8 cellular contexts compared by ENCODE assay signal in the genomic region with DNA sequence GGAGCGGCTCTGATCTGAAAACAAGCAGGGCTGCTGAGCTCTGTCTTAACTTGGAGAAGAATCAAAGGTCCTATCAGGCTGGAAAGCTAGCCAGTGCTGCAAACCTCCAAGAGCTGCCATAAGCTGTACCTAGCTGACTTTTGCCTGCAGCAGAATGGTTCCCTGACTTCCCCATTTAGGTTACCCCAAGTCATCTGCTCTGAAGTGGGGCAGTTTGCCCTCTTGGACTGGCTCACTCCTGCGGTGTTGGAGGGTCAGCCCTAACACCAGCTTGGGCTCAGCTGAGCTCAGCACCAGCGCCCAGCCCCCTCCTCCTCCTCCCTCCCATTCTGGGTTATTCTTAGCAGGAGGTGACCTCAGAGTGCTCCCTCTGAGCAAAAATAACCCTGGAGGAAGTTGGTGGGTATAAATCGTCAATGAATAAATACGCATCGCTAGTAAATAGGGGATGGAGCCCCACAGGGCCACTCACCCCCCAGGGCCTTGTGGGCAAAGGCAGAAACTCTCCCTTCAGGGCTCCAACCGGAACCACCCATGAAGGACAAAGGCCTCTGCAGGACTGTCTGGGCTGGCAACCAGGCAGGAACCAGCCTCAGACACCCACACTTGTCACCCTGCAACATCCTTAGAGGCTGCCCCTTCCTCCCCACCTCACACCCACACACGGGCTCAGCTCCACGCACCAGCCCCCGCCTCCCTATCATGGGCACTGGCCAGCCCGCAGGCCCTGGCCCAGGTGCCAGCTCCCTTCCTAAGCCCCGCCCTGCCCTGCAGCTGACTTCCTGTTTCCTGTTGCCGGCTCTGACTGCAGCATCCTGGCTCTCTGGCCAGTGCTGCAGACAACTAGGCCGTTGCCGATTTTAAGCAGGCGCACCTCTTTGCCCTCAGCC. TPM values are rescaled to one million over a fixed set of nuclear protein-coding genes. Genes with fewer than 3 reads are reported as not detected.
A peak's percentile ranks its signal among the peaks of the same experiment; 100 is the strongest.
DNase-seq lines count a peak whose midpoint lies in the region; ATAC-seq, FAIRE-seq and TF ChIP-seq lines count a peak whose summit lies in the region.

No MANE protein-coding gene starts in this region.

- H3K9me3 ChIP-seq in H1 (ENCODE audit: insufficient read depth in 2 of 2, low read depth in 1 of 2, low read length in 1 of 2) (no peaks in the 10 kb centered on the region), subcutaneous abdominal adipose tissue (ENCODE audit: control insufficient read depth in 5 of 5, low read length in 5 of 5) (no peaks in the 10 kb centered on the region)
- H3K9me3 ChIP-seq in naive thymus-derived CD4-positive, alpha-beta T cell (ENCODE audit: control insufficient read depth in 2 of 3, low read length in 3 of 3), result no peaks in the 10 kb centered on the region

- peak; percentile 83 for ATAC-seq in GM18498 (IDR thresholded peaks at IDR 0.05; ENCODE audit: unreplicated experiment)
- peak; percentile 89 for ATAC-seq in naive thymus-derived CD4-positive, alpha-beta T cell

- in situ Hi-C loops in ACHN (cut with HindIII; ENCODE audit: low pct_ligation_motif_present, low pct_unique_long_range_greater_than_20kb, low sequenced_read_pairs), result no loop called here

- no peaks in the 10 kb centered on the region for H4K20me1 ChIP-seq in H1 (replicated peaks in 1 of 2; ENCODE audit: control insufficient read depth in 1 of 2, insufficient read depth in 2 of 2, low read length in 2 of 2)

- no peak for TF ChIP-seq RAD21 in H1 (IDR thresholded peaks at IDR 0.05 in 1 of 2, conservative IDR thresholded peaks at IDR 0.05 in 1 of 2; ENCODE audit: low read depth in 2 of 2, low read length in 2 of 2)

- POLR2A ChIA-PET in HEK293T (lab: Yijun Ruan, JAX), result no interaction called here
- POLR2A ChIA-PET in activated CD4-positive, alpha-beta memory T cell treated with anti-CD3 and anti-CD28 coated beads, Interleukin-2, amount 10 ng/mL, durations not matched to agents 7 days and 5 days (lab: Charles Lee), result interaction anchor here (0.9 to 4.4 kb wide), 18 partner anchors 9 to 266 kb away, joined by 3 to 58 read pairs (median 6); a partner anchor contains a TSS
- POLR2A ChIA-PET in H1 (lab: Charles Lee; ENCODE audit: partially characterized antibody), result interaction anchor here (0.6 to 1.5 kb wide), 4 partner anchors 17 to 64 kb away, joined by 3 read pairs; no protein-coding TSS in a partner anchor
- POLR2A ChIA-PET in naive thymus-derived CD4-positive, alpha-beta T cell (lab: Charles Lee), result interaction anchor here (0.6 to 12.4 kb wide), 22 partner anchors 9 to 1881 kb away, joined by 3 to 287 read pairs (median 5); no protein-coding TSS in a partner anchor

- no peak overlapping the region for H3K23ac ChIP-seq in H1 (ENCODE audit: insufficient read length)

- H2BK20ac ChIP-seq in H1 (ENCODE audit: low read length), result no peak overlapping the region

- no peak for TF ChIP-seq EP300 in H1 (IDR thresholded peaks at IDR 0.05; ENCODE audit: borderline replicate concordance in 1 of 2, low read depth in 2 of 2, low read length in 2 of 2)

- WGBS in H1 (ENCODE audit: extremely low coverage in 1 of 2, insufficient coverage in 1 of 2, insufficient read length in 1 of 2, insufficient replicate concordance in 2 of 2, low coverage in 1 of 2, low lambda C conversion rate in 2 of 2, missing lambda C conversion rate in 1 of 2), 2 experiments, result 88% methylated on average over 15 of the region's 16 CpGs; no CpG with 5 or more reads in 1 of the 2 experiments

- H4K5ac ChIP-seq in H1 (ENCODE audit: insufficient read length, low read depth, low read length), result no peak overlapping the region

- peaks cover 38% of the 10 kb centered on the region for H3K4me1 Mint-ChIP-seq in activated CD4-positive, alpha-beta memory T cell treated with anti-CD3 and anti-CD28 coated beads, Interleukin-2, amount 10 ng/mL, durations not matched to agents 7 days and 5 days
- peaks cover 39 to 75% (median 55%) of the 10 kb centered on the region in 7 donors for H3K4me1 Mint-ChIP-seq in naive thymus-derived CD4-positive, alpha-beta T cell

- no peak overlapping the region for H3K27ac ChIP-seq in H1 (ENCODE audit: low read depth, low read length)
- peak overlapping the region; percentile 81 for H3K27ac ChIP-seq in naive thymus-derived CD4-positive, alpha-beta T cell (ENCODE audit: low read depth, low read length)
- H3K27ac ChIP-seq in subcutaneous abdominal adipose tissue (ENCODE audit: low read depth, low read length), result peak overlapping the region; percentile 41

- CTCF ChIA-PET in HEK293T (lab: Yijun Ruan, JAX), result no interaction called here
- CTCF ChIA-PET in activated CD4-positive, alpha-beta memory T cell treated with anti-CD3 and anti-CD28 coated beads, Interleukin-2, amount 10 ng/mL, durations not matched to agents 7 days and 5 days (lab: Charles Lee), result interaction anchor here (0.8 to 4.7 kb wide), 10 partner anchors 9 to 82 kb away, joined by 3 to 30 read pairs (median 5); no protein-coding TSS in a partner anchor
- CTCF ChIA-PET in H1 (lab: Charles Lee; ENCODE audit: partially characterized antibody), result interaction anchor here (0.5 to 4.7 kb wide), 10 partner anchors 9 to 67 kb away, joined by 3 to 24 read pairs (median 4); no protein-coding TSS in a partner anchor
- CTCF ChIA-PET in naive thymus-derived CD4-positive, alpha-beta T cell (lab: Charles Lee), result interaction anchor here (0.9 to 3.8 kb wide), 8 partner anchors 9 to 25 kb away, joined by 3 to 22 read pairs (median 13); no protein-coding TSS in a partner anchor

- H2AK5ac ChIP-seq in H1 (ENCODE audit: low read depth, low read length), result no peak overlapping the region

- peak overlapping the region; percentile 71; the same call in 1 of the 2 replicates for H2BK12ac ChIP-seq in H1 (ENCODE audit: low read depth, low read length)

- H3K23me2 ChIP-seq in H1 (ENCODE audit: low read depth, low read length), result no peaks in the 10 kb centered on the region

- H3K9ac ChIP-seq in H1 (replicated peaks in 1 of 4; ENCODE audit: extremely low read depth in 1 of 4, low read depth in 3 of 4, low read length in 3 of 4), result no peak overlapping the region
- peak overlapping the region in 2 of 5 donors; percentile 3 to 13 for H3K9ac ChIP-seq in subcutaneous abdominal adipose tissue (ENCODE audit: low read length in 5 of 5)

- no peaks in the 10 kb centered on the region for H3K9me3 Mint-ChIP-seq in activated CD4-positive, alpha-beta memory T cell treated with anti-CD3 and anti-CD28 coated beads, Interleukin-2, amount 10 ng/mL, durations not matched to agents 7 days and 5 days
- no peaks in the 10 kb centered on the region for H3K9me3 Mint-ChIP-seq in naive thymus-derived CD4-positive, alpha-beta T cell

- no peaks in the 10 kb centered on the region for H3K79me2 ChIP-seq in H1 (ENCODE audit: control insufficient read depth in 1 of 2, insufficient read depth in 2 of 2, low read length in 2 of 2)

- H4K8ac ChIP-seq in H1 (ENCODE audit: extremely low read depth, insufficient read depth, low read length), result peak overlapping the region; percentile 7; the same call in 1 of the 2 replicates

- H3K4me3 ChIP-seq in H1 (ENCODE audit: extremely low read depth in 1 of 4, insufficient read depth in 2 of 4, low read depth in 3 of 4, low read length in 4 of 4), result no peak overlapping the region
- H3K4me3 ChIP-seq in naive thymus-derived CD4-positive, alpha-beta T cell (ENCODE audit: low read length), result peak overlapping the region; percentile 46
- peak overlapping the region; percentile 4 to 33 (median 20) for H3K4me3 ChIP-seq in subcutaneous abdominal adipose tissue (ENCODE audit: low read depth in 1 of 5, low read length in 5 of 5)

- FAIRE-seq in H1 (lab: Jason Lieb, UNC), result no peak

- H3K27ac Mint-ChIP-seq in activated CD4-positive, alpha-beta memory T cell treated with anti-CD3 and anti-CD28 coated beads, Interleukin-2, amount 10 ng/mL, durations not matched to agents 7 days and 5 days, result peak overlapping the region; percentile 94
- peak overlapping the region; percentile 90 to 99 (median 97) for H3K27ac Mint-ChIP-seq in naive thymus-derived CD4-positive, alpha-beta T cell

- H3K14ac ChIP-seq in H1 (ENCODE audit: insufficient read length), result no peak overlapping the region

- H3K4me1 ChIP-seq in H1 (replicated peaks in 1 of 4; ENCODE audit: control insufficient read depth in 3 of 4, insufficient read depth in 4 of 4, low read length in 3 of 4) (peaks cover 0 to 13% (median 8%) of the 10 kb centered on the region in 4 experiments; a peak in 5 of 7 replicates), subcutaneous abdominal adipose tissue (ENCODE audit: control insufficient read depth in 5 of 5, insufficient read depth in 5 of 5, low read length in 5 of 5) (peaks cover 10 to 52% (median 45%) of the 10 kb centered on the region in 5 donors)
- peaks cover 31 to 61% of the 10 kb centered on the region in 2 donors for H3K4me1 ChIP-seq in naive thymus-derived CD4-positive, alpha-beta T cell (ENCODE audit: control insufficient read depth in 2 of 2, insufficient read depth in 2 of 2, low read length in 2 of 2)

- H3K27me3 ChIP-seq in H1 (replicated peaks in 1 of 4; ENCODE audit: control insufficient read depth in 3 of 4, extremely low read depth in 1 of 4, insufficient read depth in 3 of 4, low read length in 3 of 4) (no peaks in the 10 kb centered on the region), subcutaneous abdominal adipose tissue (ENCODE audit: control insufficient read depth in 5 of 5, insufficient read depth in 4 of 5, low read length in 5 of 5) (no peaks in the 10 kb centered on the region)
- no peaks in the 10 kb centered on the region for H3K27me3 ChIP-seq in naive thymus-derived CD4-positive, alpha-beta T cell (ENCODE audit: control insufficient read depth in 2 of 2, insufficient read depth in 2 of 2, low read length in 2 of 2)

- H2BK5ac ChIP-seq in H1 (ENCODE audit: low read depth, low read length), result peak overlapping the region; percentile 66; the same call in 1 of the 2 replicates

- H2AFZ ChIP-seq in H1 (ENCODE audit: low read length), result no peak overlapping the region

- H3K36me3 ChIP-seq in H1 (ENCODE audit: control insufficient read depth in 2 of 4, insufficient read depth in 4 of 4, low read length in 3 of 4), result no peaks in the 10 kb centered on the region
- H3K36me3 ChIP-seq in naive thymus-derived CD4-positive, alpha-beta T cell (ENCODE audit: control insufficient read depth in 2 of 3, insufficient read depth in 3 of 3, low read length in 3 of 3), result peaks cover 0 to 19% (median 0%) of the 10 kb centered on the region in 3 experiments
- H3K36me3 ChIP-seq in subcutaneous abdominal adipose tissue (ENCODE audit: control insufficient read depth in 5 of 5, insufficient read depth in 5 of 5, low read length in 5 of 5), result peaks cover 0 to 18% (median 9%) of the 10 kb centered on the region in 5 donors

- H2BK120ac ChIP-seq in H1 (replicated peaks; ENCODE audit: low read depth, low read length), result no peak overlapping the region

- H3K36me3 Mint-ChIP-seq in activated CD4-positive, alpha-beta memory T cell treated with anti-CD3 and anti-CD28 coated beads, Interleukin-2, amount 10 ng/mL, durations not matched to agents 7 days and 5 days (ENCODE audit: low read depth), result peaks cover 19% of the 10 kb centered on the region
- peaks cover 0 to 13% (median 3%) of the 10 kb centered on the region in 5 donors for H3K36me3 Mint-ChIP-seq in naive thymus-derived CD4-positive, alpha-beta T cell

- no peak overlapping the region for H3K56ac ChIP-seq in H1 (replicated peaks; ENCODE audit: insufficient read length, low read depth, low read length)

- H3K18ac ChIP-seq in H1 (ENCODE audit: extremely low read depth, low read length), result peak overlapping the region; percentile 38

- H3K79me1 ChIP-seq in H1 (ENCODE audit: low read depth, low read length), result no peaks in the 10 kb centered on the region; the same call in 1 of the 2 replicates

- no peak for TF ChIP-seq CTCF in H1 (IDR thresholded peaks at IDR 0.05; ENCODE audit: control extremely low read depth in 1 of 3, insufficient read depth in 1 of 3, low read depth in 1 of 3, low read length in 3 of 3)

- DNase-seq in HEK293T (ENCODE audit: extremely low spot score) (peak; percentile 27), NCI-H2029 treated with DMSO at 0.1 percent for 48 hours (lab: John Stamatoyannopoulos, UW) (peak; percentile 56), H1 (ENCODE audit: low read depth in 1 of 2, low spot score in 2 of 2) (no peak), ACHN (no peak)
- peak; percentile 90 for DNase-seq in activated CD4-positive, alpha-beta memory T cell treated with anti-CD3 and anti-CD28 coated beads, Interleukin-2, amount 10 ng/mL, durations not matched to agents 7 days and 5 days
- peak; percentile 51 to 79 (median 73) for DNase-seq in naive thymus-derived CD4-positive, alpha-beta T cell

- peak overlapping the region; percentile 62 for H3K4me3 Mint-ChIP-seq in activated CD4-positive, alpha-beta memory T cell treated with anti-CD3 and anti-CD28 coated beads, Interleukin-2, amount 10 ng/mL, durations not matched to agents 7 days and 5 days
- peak overlapping the region; percentile 72 to 85 (median 82) for H3K4me3 Mint-ChIP-seq in naive thymus-derived CD4-positive, alpha-beta T cell

- H3K27me3 Mint-ChIP-seq in activated CD4-positive, alpha-beta memory T cell treated with anti-CD3 and anti-CD28 coated beads, Interleukin-2, amount 10 ng/mL, durations not matched to agents 7 days and 5 days, result no peaks in the 10 kb centered on the region
- H3K27me3 Mint-ChIP-seq in naive thymus-derived CD4-positive, alpha-beta T cell, result no peaks in the 10 kb centered on the region

- no peak overlapping the region for H3K4me2 ChIP-seq in H1 (ENCODE audit: insufficient read depth in 1 of 2, low read depth in 2 of 2, low read length in 2 of 2)

- TF ChIP-seq POLR2A in H1 (IDR thresholded peaks at IDR 0.05; ENCODE audit: control extremely low read depth in 1 of 2, low read depth in 2 of 2, low read length in 2 of 2), result no peak

- intact Hi-C loops in naive thymus-derived CD4-positive, alpha-beta T cell (cut with micrococcal nuclease), result loop anchor here (1.0 to 2.0 kb wide), 7 partner anchors 9 to 82 kb away; no protein-coding TSS in a partner anchor

- H2BK15ac ChIP-seq in H1 (ENCODE audit: low read length), result no peak overlapping the region

- H4K91ac ChIP-seq in H1 (replicated peaks; ENCODE audit: insufficient read length, low read length), result peak overlapping the region; percentile 61

- no peak overlapping the region for H3K4ac ChIP-seq in H1 (replicated peaks; ENCODE audit: insufficient read length, low read depth, low read length)

RNA-seq across cellular contexts. Expression of a gene that starts 46.9 kb away (rescaled TPM):
- 10 to 100 TPM; 43.2 to 45.5 TPM for total RNA-seq in activated CD4-positive, alpha-beta memory T cell treated with anti-CD3 and anti-CD28 coated beads, Interleukin-2, amount 10 ng/mL, durations not matched to agents 7 days and 5 days
- total RNA-seq in H1 (2021; fragmentation: NEBNext Ultra II Directional; extraction: Animal tissue kit (Norgen Biotek cat#: 25700)), result 162 and 178 TPM in 2 replicates
- polyA plus RNA-seq in H1 (2011; rRNA removed), result 33.6 and 50.8 TPM in 2 replicates
- 36.6 TPM for polyA plus RNA-seq in H1 (2011; cell fraction: cytosol; rRNA removed)
- polyA plus RNA-seq in H1 (2011; cell fraction: nucleus; rRNA removed), result 120 TPM
- 95.4 to 118 TPM (median 100 TPM) in 4 replicates for polyA plus RNA-seq in H1 (2012, experiment 1 of 2)
- 19.1 TPM for polyA plus RNA-seq in H1 (2012, experiment 2 of 2)
- polyA plus RNA-seq in H1 (2013, experiment 1 of 2), result 58.9 TPM
- polyA plus RNA-seq in H1 (2013, experiment 2 of 2), result 54.4 TPM
- polyA minus RNA-seq in H1 (2011; rRNA and poly(A)+ RNA removed), result 80.2 and 102 TPM in 2 replicates
- 99.8 TPM for polyA minus RNA-seq in H1 (2011; cell fraction: cytosol; rRNA and poly(A)+ RNA removed)
- 85.2 TPM for polyA minus RNA-seq in H1 (2011; cell fraction: nucleus; rRNA and poly(A)+ RNA removed)
- total RNA-seq in naive thymus-derived CD4-positive, alpha-beta T cell, result 100 to 1,000 TPM in 3 of 5 experiments, 10 to 100 TPM in 2; 78.9 to 117 (median 106) TPM
- polyA plus RNA-seq in naive thymus-derived CD4-positive, alpha-beta T cell, result 10 to 100 TPM; 19.4 to 29.0 TPM

Comparison
In these comparisons a context has a peak if more than half of its experiments do, and no peak if none do; other contexts are left out.
1. DNase-seq: peak in HEK293T (single experiment), NCI-H2029 treated with DMSO at 0.1 percent for 48 hours (single experiment), activated CD4-positive, alpha-beta memory T cell treated with anti-CD3 and anti-CD28 coated beads, Interleukin-2, amount 10 ng/mL, durations not matched to agents 7 days and 5 days (single experiment) and naive thymus-derived CD4-positive, alpha-beta T cell (9 of 9); none in H1 (0 of 2) and ACHN (single experiment).
2. H3K4me3 ChIP-seq: peak in naive thymus-derived CD4-positive, alpha-beta T cell (single experiment) and subcutaneous abdominal adipose tissue (5 of 5); none in H1 (0 of 4).